13 cellular contexts compared by ENCODE assay signal in genomic region chr3:39849992-39850706, GRCh38. TPM values are rescaled to one million over a fixed set of nuclear protein-coding genes. Genes with fewer than 3 reads are reported as not detected.
DNase-seq lines count a peak whose midpoint lies in the region; ATAC-seq, FAIRE-seq and TF ChIP-seq lines count a peak whose summit lies in the region.
"Had no signal": no experiment of that assay in that cellular context is flagged by ENCODE, and none has a peak within 500 bp of the region (broad histone marks: within the 10 kb centered on the region; RNA-seq: fewer than 3 reads in every experiment).

No MANE protein-coding gene starts in this region.

- DNase-seq in Calu3 (peak; percentile 20), HL-60 (ENCODE audit: low read depth in 1 of 2, low spot score in 1 of 2) (peak; percentile 7 to 65), NCI-H2196 treated with DMSO at 0.1 percent for 48 hours (lab: John Stamatoyannopoulos, UW; ENCODE audit: unreplicated experiment) (peak; percentile 14), body of pancreas (no peak), H54 (ENCODE audit: insufficient read length, low spot score) (no peak), superior temporal gyrus (ENCODE audit: extremely low spot score) (no peak), breast epithelium (ENCODE audit: low spot score in 2 of 2) (no peak)
- DNase-seq: anterior cingulate cortex, dermis blood vessel endothelial cell, NCI-H524 treated with DMSO at 0.1 percent for 48 hours had no signal

- TF ChIP-seq CTCF in Calu3 (IDR thresholded peaks at IDR 0.05; ENCODE audit: unreplicated experiment) = no peak
- TF ChIP-seq CTCF in HL-60 (IDR thresholded peaks at IDR 0.05; ENCODE audit: insufficient read depth, low read length) = no peak
- no peak for TF ChIP-seq CTCF in body of pancreas (IDR thresholded peaks at IDR 0.05)
- TF ChIP-seq CTCF in breast epithelium (IDR thresholded peaks at IDR 0.05) = no peak

- no TSS peak for BruUV-seq in Calu3 (replicated peaks; lab: Mats Ljungman, UMichigan)

- H3K36me3 Mint-ChIP-seq in Calu3 (ENCODE audit: insufficient read depth, unreplicated experiment) = no peaks in the 10 kb centered on the region

- H3K27me3 Mint-ChIP-seq in Calu3 (ENCODE audit: unreplicated experiment) = no peaks in the 10 kb centered on the region

- H3K4me3 ChIP-seq in HL-60 (replicated peaks; ENCODE audit: insufficient read depth, low read length) (no peak overlapping the region), body of pancreas (no peak overlapping the region), breast epithelium (no peak overlapping the region)

- H3K9me3 ChIP-seq in body of pancreas (no peaks in the 10 kb centered on the region), breast epithelium (no peaks in the 10 kb centered on the region)

- TF ChIP-seq POLR2A in body of pancreas (IDR thresholded peaks at IDR 0.05) (no peak), H54 (IDR thresholded peaks at IDR 0.05; ENCODE audit: low read depth, low read length) (no peak), breast epithelium (IDR thresholded peaks at IDR 0.05) (no peak)

- FAIRE-seq in H54 (lab: Jason Lieb, UNC) = no peak
- FAIRE-seq: HTR-8/SVneo had no signal

- H3K27ac Mint-ChIP-seq in Calu3 (ENCODE audit: unreplicated experiment) = no peak overlapping the region

- peaks cover 17% of the 10 kb centered on the region for H3K4me1 Mint-ChIP-seq in Calu3 (ENCODE audit: low read depth, unreplicated experiment)

- H3K4me1 ChIP-seq in body of pancreas (peaks cover 17% of the 10 kb centered on the region), breast epithelium (no peaks in the 10 kb centered on the region)

- intact Hi-C loops in Calu3 (cut with micrococcal nuclease; ENCODE audit: unreplicated experiment) (no loop called here), body of pancreas (cut with DNase I) (no loop called here), breast epithelium (cut with DNase I; ENCODE audit: low total_unique reads) (loop anchor here (10.0 kb wide), 1 partner anchor 1525 kb away; no protein-coding TSS in a partner anchor)

- CTCF ChIA-PET in Calu3 (lab: Charles Lee) = no interaction called here

- no peaks in the 10 kb centered on the region for H3K27me3 ChIP-seq in HL-60 (ENCODE audit: insufficient read depth, poor library complexity, severe bottlenecking)
- no peaks in the 10 kb centered on the region for H3K27me3 ChIP-seq in body of pancreas
- H3K27me3 ChIP-seq in breast epithelium = no peaks in the 10 kb centered on the region

- H3K9me3 Mint-ChIP-seq in Calu3 (ENCODE audit: low read depth, unreplicated experiment) = no peaks in the 10 kb centered on the region

- 50 to 54% methylated on average over 3 of the region's 3 CpGs for WGBS in body of pancreas, 2 donors

- ATAC-seq in body of pancreas (peak; percentile 45), GM18867 (IDR thresholded peaks at IDR 0.05; ENCODE audit: unreplicated experiment) (no peak)

- H3K36me3 ChIP-seq in body of pancreas (replicated peaks in 1 of 2; ENCODE audit: insufficient read depth in 1 of 2, low read depth in 2 of 2) (no peaks in the 10 kb centered on the region), breast epithelium (no peaks in the 10 kb centered on the region)

- H3K27ac ChIP-seq in HL-60 (replicated peaks) (no peak overlapping the region), body of pancreas (peak overlapping the region in 1 of 4 donors; percentile 50), breast epithelium (no peak overlapping the region)

- no peak overlapping the region for H3K4me3 Mint-ChIP-seq in Calu3 (ENCODE audit: low read depth, unreplicated experiment)

RNA-seq across cellular contexts. Expression of gene MYRIP, which starts 40.7 kb away (rescaled TPM):
- total RNA-seq in Calu3 (2022) = 5.2 and 5.6 TPM in 2 replicates
- 10 to 100 TPM in 1 of 2 donors, 1 to 10 TPM in 1; 5.2 to 12.5 TPM for total RNA-seq in body of pancreas
- total RNA-seq in breast epithelium = 1 to 10 TPM; 2.3 to 4.8 (median 2.6) TPM
- total RNA-seq: mononuclear cell had no signal

Comparison
In these comparisons a context has a peak if more than half of its experiments do, and no peak if none do; other contexts are left out.
1. DNase-seq: peak in Calu3 (single experiment), HL-60 (2 of 2) and NCI-H2196 treated with DMSO at 0.1 percent for 48 hours (single experiment); none in body of pancreas (0 of 4), H54 (single experiment), superior temporal gyrus (single experiment) and breast epithelium (0 of 2).